Comparison of ENCODE assay signal across 12 cellular contexts in genomic region chr22:46286941-46287872, GRCh38. TPM values are rescaled to one million over a fixed set of nuclear protein-coding genes. Genes with fewer than 3 reads are reported as not detected.
A peak's percentile ranks its signal among the peaks of the same experiment; 100 is the strongest.
DNase-seq lines count a peak whose midpoint lies in the region; TF ChIP-seq lines count a peak whose summit lies in the region.
"Had no signal": no experiment of that assay in that cellular context is flagged by ENCODE, and none has a peak within 500 bp of the region (broad histone marks: within the 10 kb centered on the region; RNA-seq: fewer than 3 reads in every experiment).

No MANE protein-coding gene starts in this region.

- no peaks in the 10 kb centered on the region for H3K9me3 ChIP-seq in DOHH2 (ENCODE audit: control insufficient read depth, insufficient read depth, low read length)
- H3K9me3 ChIP-seq in duodenal mucosa (ENCODE audit: control insufficient read depth in 1 of 2, low read length in 2 of 2) = peaks cover 0 to 2% of the 10 kb centered on the region in 2 donors
- H3K9me3 ChIP-seq in WERI-Rb-1 (ENCODE audit: severe bottlenecking) = no peaks in the 10 kb centered on the region
- H3K9me3 ChIP-seq: SJSA1 had no signal

- peak overlapping the region; percentile 54 for H3K4me2 ChIP-seq in DOHH2 (ENCODE audit: low read length)

- no peaks in the 10 kb centered on the region for H3K9me3 Mint-ChIP-seq in IgD-negative memory B cell

- no peaks in the 10 kb centered on the region for H3K9me2 ChIP-seq in DOHH2 (replicated peaks; ENCODE audit: control insufficient read depth, low read length)

- H3K36me3 ChIP-seq in DOHH2 (ENCODE audit: control insufficient read depth, low read length) (no peaks in the 10 kb centered on the region), duodenal mucosa (ENCODE audit: control insufficient read depth in 1 of 2, insufficient read depth in 2 of 2, low read length in 2 of 2) (peaks cover 58 to 93% of the 10 kb centered on the region in 2 donors), WERI-Rb-1 (peaks cover 22% of the 10 kb centered on the region)

- no peaks in the 10 kb centered on the region for H3K27me3 Mint-ChIP-seq in IgD-negative memory B cell

- peak overlapping the region; percentile 45 to 57 for H3K9ac ChIP-seq in duodenal mucosa (ENCODE audit: low read depth in 1 of 2, low read length in 2 of 2)

- no peaks in the 10 kb centered on the region for H3K27me3 ChIP-seq in DOHH2 (ENCODE audit: control insufficient read depth, low read length)
- no peaks in the 10 kb centered on the region for H3K27me3 ChIP-seq in duodenal mucosa (ENCODE audit: control insufficient read depth in 1 of 2, insufficient read depth in 2 of 2, low read length in 2 of 2)
- H3K27me3 ChIP-seq in WERI-Rb-1 (ENCODE audit: insufficient read depth, low read depth, severe bottlenecking) = no peaks in the 10 kb centered on the region
- H3K27me3 ChIP-seq: sigmoid colon, SJSA1 had no signal

- H3K36me3 Mint-ChIP-seq in IgD-negative memory B cell = peaks cover under 1% of the 10 kb centered on the region

- H3K4me3 Mint-ChIP-seq in IgD-negative memory B cell = peak overlapping the region; percentile 69 to 90 (median 81)

- H3K4me3 ChIP-seq in DOHH2 (ENCODE audit: low read length) (peak overlapping the region; percentile 50), duodenal mucosa (ENCODE audit: low read depth in 1 of 2, low read length in 2 of 2) (peak overlapping the region; percentile 52 to 57), WERI-Rb-1 (ENCODE audit: low read depth, low read length) (no peak overlapping the region)
- H3K4me3 ChIP-seq: SJSA1 had no signal

- peak overlapping the region; percentile 78 to 95 (median 79) for H3K27ac Mint-ChIP-seq in IgD-negative memory B cell

- H3K27ac ChIP-seq in DOHH2 (ENCODE audit: low read depth, low read length) (peak overlapping the region; percentile 28), duodenal mucosa (ENCODE audit: low read depth, low read length) (peak overlapping the region; percentile 22), WERI-Rb-1 (no peak overlapping the region)
- H3K27ac ChIP-seq: SJSA1 had no signal

- H3K79me2 ChIP-seq in DOHH2 (ENCODE audit: control insufficient read depth, low read length) = no peaks in the 10 kb centered on the region

- H4K20me1 ChIP-seq in DOHH2 (ENCODE audit: control insufficient read depth, insufficient read depth, low read depth, low read length) = no peaks in the 10 kb centered on the region

- H3K4me1 Mint-ChIP-seq in IgD-negative memory B cell = peaks cover 15 to 29% (median 23%) of the 10 kb centered on the region in 3 donors

- no peak for TF ChIP-seq CTCF in DOHH2 (IDR thresholded peaks at IDR 0.05; ENCODE audit: low read depth, low read length, poor library complexity, severe bottlenecking)
- no peak for TF ChIP-seq CTCF in WERI-Rb-1 (IDR thresholded peaks at IDR 0.05; ENCODE audit: low read depth, low read length)

- H3F3A ChIP-seq in DOHH2 (ENCODE audit: control insufficient read depth, insufficient read depth) = no peaks in the 10 kb centered on the region

- peaks cover 27% of the 10 kb centered on the region for H3K4me1 ChIP-seq in DOHH2 (ENCODE audit: control insufficient read depth, low read length)
- H3K4me1 ChIP-seq in duodenal mucosa (ENCODE audit: control insufficient read depth in 1 of 2, insufficient read depth in 2 of 2, low read length in 2 of 2) = peaks cover 0 to 21% of the 10 kb centered on the region in 2 donors
- H3K4me1 ChIP-seq: sigmoid colon, SJSA1 had no signal

- DNase-seq in posterior vena cava (ENCODE audit: low spot score) (peak; percentile 66), epidermal melanocyte (ENCODE audit: insufficient read length, low spot score) (no peak), NCI-H2029 (lab: John Stamatoyannopoulos, UW) (no peak), WERI-Rb-1 (no peak)
- DNase-seq: hippocampal formation, NCI-H1105, NCI-H524 treated with DMSO at 0.1 percent for 48 hours, sigmoid colon had no signal

- intact Hi-C loops in posterior vena cava (cut with DNase I) = no loop called here

RNA-seq across cellular contexts. Expression of gene GTSE1, which starts 9.5 kb away (rescaled TPM):
- not detected for polyA plus RNA-seq in IgD-negative memory B cell
- under 1 TPM; 0.19 to 0.48 TPM for total RNA-seq in posterior vena cava

RNA-seq across cellular contexts. Expression of gene TTC38, which starts 19.4 kb away (rescaled TPM):
- 7.8 TPM for polyA plus RNA-seq in IgD-negative memory B cell
- 10 to 100 TPM; 15.4 to 23.8 TPM for total RNA-seq in posterior vena cava

RNA-seq across cellular contexts. Expression of gene PKDREJ, which starts 24.1 kb away (rescaled TPM):
- polyA plus RNA-seq in IgD-negative memory B cell = not detected
- total RNA-seq in posterior vena cava = under 1 TPM; 0.05 to 0.09 TPM
- total RNA-seq: SJSA1 had no signal

RNA-seq across cellular contexts. Expression of gene CDPF1, which starts 37.1 kb away (rescaled TPM):
- polyA plus RNA-seq in IgD-negative memory B cell = 13.2 TPM
- 1 to 10 TPM; 3.9 to 4.4 TPM for total RNA-seq in posterior vena cava

RNA-seq across cellular contexts. Expression of gene TRMU, which starts 48.3 kb away (rescaled TPM):
- polyA plus RNA-seq in IgD-negative memory B cell = 22.1 TPM
- total RNA-seq in posterior vena cava = 10 to 100 TPM; 21.2 to 27.2 TPM
